Comparison of ENCODE assay signal across 8 cellular contexts in the genomic region with DNA sequence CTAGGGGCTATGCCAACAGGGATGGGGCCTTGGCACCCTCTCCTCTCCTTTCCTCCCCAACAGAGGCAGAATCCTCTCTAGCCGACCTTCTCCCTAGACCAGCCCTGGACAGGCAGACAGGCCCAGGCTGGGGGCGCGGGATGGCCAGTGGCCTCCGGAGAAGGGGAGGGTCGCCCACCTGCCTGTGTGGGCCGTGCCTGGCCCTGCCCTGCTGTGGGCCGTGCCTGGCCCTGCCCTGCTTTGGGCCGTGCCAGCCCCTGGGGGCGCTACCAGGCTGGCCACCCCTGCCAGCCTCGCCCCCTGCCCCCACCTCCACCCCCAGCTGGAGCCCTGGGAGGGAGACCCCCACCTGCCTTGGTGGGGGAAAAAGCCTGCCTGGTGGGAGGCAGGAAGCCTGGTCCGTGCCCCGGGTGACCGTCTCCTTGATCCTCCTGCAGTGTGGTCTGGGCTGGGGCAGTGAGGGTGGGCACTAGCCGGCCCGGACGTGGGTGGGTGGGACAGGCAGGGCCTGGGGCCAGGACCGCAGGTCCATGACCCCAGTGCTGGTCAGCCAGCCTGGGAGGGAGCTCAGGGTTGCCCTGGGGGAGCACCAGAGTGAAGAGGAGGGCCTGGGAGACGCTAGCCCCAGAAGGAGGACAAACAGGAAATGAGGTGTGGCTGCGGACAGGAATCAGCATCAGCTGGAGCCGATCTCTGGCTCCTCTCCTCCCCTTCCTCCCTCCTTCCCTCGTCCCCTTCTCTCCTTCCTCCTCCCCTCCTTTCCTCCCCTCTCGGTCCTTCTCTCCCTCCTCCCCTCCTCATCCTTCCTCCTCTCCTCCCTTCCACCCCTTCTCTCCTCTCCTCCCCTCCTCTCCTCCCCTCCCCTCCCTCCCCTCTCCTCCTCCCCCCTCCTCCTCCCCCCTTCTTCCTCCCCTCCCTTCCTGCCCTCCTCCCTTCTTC. TPM values are rescaled to one million over a fixed set of nuclear protein-coding genes. Genes with fewer than 3 reads are reported as not detected.
DNase-seq lines count a peak whose midpoint lies in the region; ATAC-seq, FAIRE-seq and TF ChIP-seq lines count a peak whose summit lies in the region.

No MANE protein-coding gene starts in this region.

- TF ChIP-seq POLR2A in body of pancreas (IDR thresholded peaks at IDR 0.05) (peak in 2 of 3 donors; percentile 15 to 37), HepG2 (IDR thresholded peaks at IDR 0.05; ENCODE audit: insufficient read depth in 1 of 2, low read depth in 2 of 2, low read length in 2 of 2) (peak; percentile 26 to 70; a peak in 2 of 4 replicates)

- peak; percentile 5 for TF ChIP-seq CTCF in GM10266 (IDR thresholded peaks at IDR 0.05; ENCODE audit: control insufficient read depth, insufficient read depth, low read depth, missing control alignments)
- no peak for TF ChIP-seq CTCF in body of pancreas (IDR thresholded peaks at IDR 0.05)
- no peak for TF ChIP-seq CTCF in HepG2 (CRISPR knock-in tag; IDR thresholded peaks at IDR 0.05)
- TF ChIP-seq CTCF in type B pancreatic cell (conservative IDR thresholded peaks at IDR 0.05), result no peak

- H3K9ac ChIP-seq in NT2/D1 (ENCODE audit: insufficient read length, low read depth), result peak overlapping the region; percentile 57
- peak overlapping the region; percentile 71 for H3K9ac ChIP-seq in HepG2 (ENCODE audit: insufficient read depth, low read depth, low read length)

- H3K36me3 ChIP-seq in NT2/D1 (ENCODE audit: insufficient read depth, insufficient read length, low read length), result no peaks in the 10 kb centered on the region
- no peaks in the 10 kb centered on the region for H3K36me3 ChIP-seq in body of pancreas (replicated peaks in 1 of 2; ENCODE audit: insufficient read depth in 1 of 2, low read depth in 2 of 2)
- H3K36me3 ChIP-seq in HepG2 (replicated peaks in 1 of 2; ENCODE audit: control insufficient read depth in 1 of 2, insufficient read depth in 2 of 2, low read length in 2 of 2), result no peaks in the 10 kb centered on the region

- H3K4me3 ChIP-seq in NT2/D1 (ENCODE audit: insufficient read length, low read depth) (no peak overlapping the region), body of pancreas (no peak overlapping the region), HepG2 (replicated peaks in 1 of 3; ENCODE audit: insufficient read depth in 1 of 3, low read depth in 2 of 3, low read length in 3 of 3) (peak overlapping the region; percentile 57 to 70 (median 61))

- no peak for TF ChIP-seq RAD21 in HepG2 (CRISPR knock-in tag; IDR thresholded peaks at IDR 0.05)

- H3K4me3 Mint-ChIP-seq in type B pancreatic cell, result peak overlapping the region; percentile 41

- H3K27me3 ChIP-seq in NT2/D1 (ENCODE audit: insufficient read depth, insufficient read length) (no peaks in the 10 kb centered on the region), body of pancreas (no peaks in the 10 kb centered on the region), HepG2 (ENCODE audit: control insufficient read depth in 1 of 2, insufficient read depth in 2 of 2, low read length in 2 of 2) (no peaks in the 10 kb centered on the region; a peak in 1 of 5 replicates)

- CTCF ChIA-PET in HepG2 (lab: Yijun Ruan, JAX; ENCODE audit: low intra/inter-chr PET ratio, low total read pairs), result no interaction called here

- no peaks in the 10 kb centered on the region for H3K79me2 ChIP-seq in HepG2 (ENCODE audit: insufficient read depth, low read length)

- peaks cover 9% of the 10 kb centered on the region for H3K4me1 Mint-ChIP-seq in type B pancreatic cell (ENCODE audit: unreplicated experiment)

- peak overlapping the region; percentile 39 for H3K27ac Mint-ChIP-seq in type B pancreatic cell

- peak overlapping the region; percentile 73 for H3K4me2 ChIP-seq in HepG2 (ENCODE audit: low read depth, low read length)

- ATAC-seq in body of pancreas (no peak), HepG2 (no peak), GM18511 (IDR thresholded peaks at IDR 0.05; ENCODE audit: unreplicated experiment) (no peak), HG02623 (IDR thresholded peaks at IDR 0.05; ENCODE audit: unreplicated experiment) (no peak)

- intact Hi-C loops in body of pancreas (cut with DNase I), result no loop called here
- intact Hi-C loops in HepG2 (cut with micrococcal nuclease; ENCODE audit: unreplicated experiment), result no loop called here

- H3K9me3 Mint-ChIP-seq in type B pancreatic cell, result no peaks in the 10 kb centered on the region

- 51 to 55% methylated on average over 16 to 21 of the region's 22 CpGs for WGBS in body of pancreas, 2 donors
- WGBS in HepG2 (ENCODE audit: low lambda C conversion rate), result under 1% methylated on average over 7 of the region's 22 CpGs

- no peaks in the 10 kb centered on the region for H3K36me3 Mint-ChIP-seq in type B pancreatic cell

- BruUV-seq in HepG2 (replicated peaks; lab: Mats Ljungman, UMichigan), result no TSS peak

- H3K9me3 ChIP-seq in NT2/D1 (ENCODE audit: insufficient read depth, low read length), result no peaks in the 10 kb centered on the region
- no peaks in the 10 kb centered on the region for H3K9me3 ChIP-seq in body of pancreas
- H3K9me3 ChIP-seq in HepG2 (ENCODE audit: low read length), result no peaks in the 10 kb centered on the region

- no peaks in the 10 kb centered on the region for H4K20me1 ChIP-seq in HepG2 (ENCODE audit: insufficient read depth, low read length)

- no peak for TF ChIP-seq EP300 in HepG2 (IDR thresholded peaks at IDR 0.05; ENCODE audit: low read depth in 2 of 2, low read length in 2 of 2)
- no peak for TF ChIP-seq EP300 in HepG2 (CRISPR knock-in tag; IDR thresholded peaks at IDR 0.05; ENCODE audit: borderline replicate concordance)

- DNase-seq in GM10266 (ENCODE audit: extremely low spot score), result no peak
- DNase-seq in NT2/D1 (ENCODE audit: low read depth, low spot score), result no peak
- DNase-seq in body of pancreas, result peak in 3 of 4 donors; percentile 24 to 56 (median 49)
- no peak for DNase-seq in HepG2 (ENCODE audit: low spot score)
- peak; percentile 69 for DNase-seq in type B pancreatic cell (ENCODE audit: extremely low spot score, unreplicated experiment)
- DNase-seq in hippocampal formation (lab: John Stamatoyannopoulos, UW), result no peak

- POLR2A ChIA-PET in HepG2 (lab: Yijun Ruan, JAX), result interaction anchor here (1.1 to 1.5 kb wide), 2 partner anchors 9 to 11 kb away, joined by 3 to 5 read pairs; no protein-coding TSS in a partner anchor

- H2AFZ ChIP-seq in HepG2 (ENCODE audit: low read length), result no peak overlapping the region

- in situ Hi-C loops in HepG2 (cut with HindIII; ENCODE audit: extremely low pct_ligation_motif_present, low pct_unique_long_range_greater_than_20kb), result no loop called here

- no peaks in the 10 kb centered on the region for H3K27me3 Mint-ChIP-seq in type B pancreatic cell

- H3K4me1 ChIP-seq in NT2/D1 (ENCODE audit: insufficient read depth, insufficient read length) (peaks cover 50% of the 10 kb centered on the region), body of pancreas (peaks cover 87% of the 10 kb centered on the region), HepG2 (ENCODE audit: insufficient read depth, low read length) (peaks cover 89% of the 10 kb centered on the region)

- peak overlapping the region; percentile 75 to 84 (median 82) for H3K27ac ChIP-seq in body of pancreas
- peak overlapping the region; percentile 51 for H3K27ac ChIP-seq in HepG2 (ENCODE audit: extremely low read length, insufficient read depth, low read length)

- peak; percentile 18 for FAIRE-seq in HepG2 (lab: Jason Lieb, UNC)

RNA-seq across cellular contexts. Expression of a gene that starts 5.1 kb away (rescaled TPM):
- total RNA-seq in body of pancreas (100 to 1,000 TPM; 180 to 273 TPM), HepG2 (2016; rRNA removed; fragmentation: Illumina TruSeq; extraction: Trizol) (35.5 and 44.9 TPM in 2 replicates), type B pancreatic cell (ENCODE audit: low replicate concordance) (118 and 120 TPM in 2 replicates)
- total RNA-seq in HepG2 (2016; cell fraction: cytosol; rRNA removed; fragmentation: Illumina TruSeq; extraction: Trizol; ENCODE audit: low read depth), result 52.3 and 57.0 TPM in 2 replicates
- total RNA-seq in HepG2 (2016; cell fraction: insoluble cytoplasmic fraction; rRNA removed; fragmentation: Illumina TruSeq; extraction: Trizol), result 30.7 and 45.2 TPM in 2 replicates
- total RNA-seq in HepG2 (2016; cell fraction: membrane; rRNA removed; fragmentation: Illumina TruSeq; extraction: Trizol), result 90.7 and 98.8 TPM in 2 replicates
- total RNA-seq in HepG2 (2016; cell fraction: nucleus; rRNA removed; fragmentation: Illumina TruSeq; extraction: Trizol), result 29.7 and 31.4 TPM in 2 replicates
- 112 and 129 TPM in 2 replicates for polyA plus RNA-seq in HepG2 (2011; rRNA removed)
- polyA plus RNA-seq in HepG2 (2011; cell fraction: cytosol; rRNA removed), result 75.6 and 125 TPM in 2 replicates
- polyA plus RNA-seq in HepG2 (2011; cell fraction: nucleus; rRNA removed), result 253 and 307 TPM in 2 replicates
- 68.1 and 73.6 TPM in 2 replicates for polyA plus RNA-seq in HepG2 (2012)
- 65.6 and 66.5 TPM in 2 replicates for polyA plus RNA-seq in HepG2 (2016; cell fraction: cytosol; fragmentation: Illumina TruSeq; extraction: Trizol; ENCODE audit: low read depth)
- 34.0 and 45.2 TPM in 2 replicates for polyA plus RNA-seq in HepG2 (2016; cell fraction: insoluble cytoplasmic fraction; fragmentation: Illumina TruSeq; extraction: Trizol; ENCODE audit: low read depth)
- polyA plus RNA-seq in HepG2 (2016; cell fraction: membrane; fragmentation: Illumina TruSeq; extraction: Trizol; ENCODE audit: low read depth), result 77.4 and 85.7 TPM in 2 replicates
- polyA plus RNA-seq in HepG2 (2016; cell fraction: nucleus; fragmentation: Illumina TruSeq; extraction: Trizol; ENCODE audit: insufficient read depth, low read depth), result 73.2 and 74.3 TPM in 2 replicates
- polyA minus RNA-seq in HepG2 (2011; rRNA and poly(A)+ RNA removed; ENCODE audit: low replicate concordance), result 79.7 and 204 TPM in 2 replicates
- polyA minus RNA-seq in HepG2 (2011; cell fraction: cytosol; rRNA and poly(A)+ RNA removed), result 99.9 and 101 TPM in 2 replicates
- polyA minus RNA-seq in HepG2 (2011; cell fraction: nucleus; rRNA and poly(A)+ RNA removed), result 40.2 and 51.7 TPM in 2 replicates

RNA-seq across cellular contexts. Expression of a gene that starts 40.0 kb away (rescaled TPM):
- total RNA-seq in body of pancreas, result 10 to 100 TPM; 11.7 to 22.1 TPM
- total RNA-seq in HepG2 (2016; rRNA removed; fragmentation: Illumina TruSeq; extraction: Trizol), result 3.5 and 4.3 TPM in 2 replicates
- 2.2 and 2.7 TPM in 2 replicates for total RNA-seq in HepG2 (2016; cell fraction: cytosol; rRNA removed; fragmentation: Illumina TruSeq; extraction: Trizol; ENCODE audit: low read depth)
- 3.5 and 4.0 TPM in 2 replicates for total RNA-seq in HepG2 (2016; cell fraction: insoluble cytoplasmic fraction; rRNA removed; fragmentation: Illumina TruSeq; extraction: Trizol)
- total RNA-seq in HepG2 (2016; cell fraction: membrane; rRNA removed; fragmentation: Illumina TruSeq; extraction: Trizol), result 2.7 and 3.2 TPM in 2 replicates
- 2.4 and 2.5 TPM in 2 replicates for total RNA-seq in HepG2 (2016; cell fraction: nucleus; rRNA removed; fragmentation: Illumina TruSeq; extraction: Trizol)
- polyA plus RNA-seq in HepG2 (2011; rRNA removed), result 17.8 and 20.3 TPM in 2 replicates
- polyA plus RNA-seq in HepG2 (2011; cell fraction: cytosol; rRNA removed), result 13.9 and 16.9 TPM in 2 replicates
- 10.8 and 12.6 TPM in 2 replicates for polyA plus RNA-seq in HepG2 (2011; cell fraction: nucleus; rRNA removed)
- 6.2 and 6.8 TPM in 2 replicates for polyA plus RNA-seq in HepG2 (2012)
- polyA plus RNA-seq in HepG2 (2016; cell fraction: cytosol; fragmentation: Illumina TruSeq; extraction: Trizol; ENCODE audit: low read depth), result 0.97 and 1.0 TPM in 2 replicates
- 6.2 and 7.9 TPM in 2 replicates for polyA plus RNA-seq in HepG2 (2016; cell fraction: insoluble cytoplasmic fraction; fragmentation: Illumina TruSeq; extraction: Trizol; ENCODE audit: low read depth)
- polyA plus RNA-seq in HepG2 (2016; cell fraction: membrane; fragmentation: Illumina TruSeq; extraction: Trizol; ENCODE audit: low read depth), result 2.8 TPM in 2 replicates
- polyA plus RNA-seq in HepG2 (2016; cell fraction: nucleus; fragmentation: Illumina TruSeq; extraction: Trizol; ENCODE audit: insufficient read depth, low read depth), result 6.6 and 6.8 TPM in 2 replicates
- 23.6 and 71.5 TPM in 2 replicates for polyA minus RNA-seq in HepG2 (2011; rRNA and poly(A)+ RNA removed; ENCODE audit: low replicate concordance)
- polyA minus RNA-seq in HepG2 (2011; cell fraction: cytosol; rRNA and poly(A)+ RNA removed), result 19.3 and 25.0 TPM in 2 replicates
- 5.3 and 6.0 TPM in 2 replicates for polyA minus RNA-seq in HepG2 (2011; cell fraction: nucleus; rRNA and poly(A)+ RNA removed)
- 34.6 and 37.8 TPM in 2 replicates for total RNA-seq in type B pancreatic cell (ENCODE audit: low replicate concordance)

RNA-seq across cellular contexts. Expression of a gene that starts 40.6 kb away (rescaled TPM):
- total RNA-seq in body of pancreas (1 to 10 TPM; 3.4 to 4.0 TPM), HepG2 (2016; rRNA removed; fragmentation: Illumina TruSeq; extraction: Trizol) (0.24 and 0.77 TPM in 2 replicates), type B pancreatic cell (ENCODE audit: low replicate concordance) (4.9 and 7.4 TPM in 2 replicates)
- 0.79 and 0.91 TPM in 2 replicates for total RNA-seq in HepG2 (2016; cell fraction: cytosol; rRNA removed; fragmentation: Illumina TruSeq; extraction: Trizol; ENCODE audit: low read depth)
- total RNA-seq in HepG2 (2016; cell fraction: insoluble cytoplasmic fraction; rRNA removed; fragmentation: Illumina TruSeq; extraction: Trizol), result 0.34 and 1.5 TPM in 2 replicates
- total RNA-seq in HepG2 (2016; cell fraction: membrane; rRNA removed; fragmentation: Illumina TruSeq; extraction: Trizol), result 0.83 and 1.5 TPM in 2 replicates
- total RNA-seq in HepG2 (2016; cell fraction: nucleus; rRNA removed; fragmentation: Illumina TruSeq; extraction: Trizol), result 1.1 and 2.5 TPM in 2 replicates
- 3.9 and 4.1 TPM in 2 replicates for polyA plus RNA-seq in HepG2 (2011; rRNA removed)
- polyA plus RNA-seq in HepG2 (2011; cell fraction: cytosol; rRNA removed), result 0.55 and 0.75 TPM in 2 replicates
- polyA plus RNA-seq in HepG2 (2011; cell fraction: nucleus; rRNA removed), result 66.6 and 91.0 TPM in 2 replicates
- 1.7 and 4.4 TPM in 2 replicates for polyA plus RNA-seq in HepG2 (2012)
- 0.57 and 1.2 TPM in 2 replicates for polyA plus RNA-seq in HepG2 (2016; cell fraction: cytosol; fragmentation: Illumina TruSeq; extraction: Trizol; ENCODE audit: low read depth)
- polyA plus RNA-seq in HepG2 (2016; cell fraction: insoluble cytoplasmic fraction; fragmentation: Illumina TruSeq; extraction: Trizol; ENCODE audit: low read depth), result 0.45 and 0.53 TPM in 2 replicates
- 0.94 TPM in 2 replicates for polyA plus RNA-seq in HepG2 (2016; cell fraction: membrane; fragmentation: Illumina TruSeq; extraction: Trizol; ENCODE audit: low read depth)
- 4.3 and 6.3 TPM in 2 replicates for polyA plus RNA-seq in HepG2 (2016; cell fraction: nucleus; fragmentation: Illumina TruSeq; extraction: Trizol; ENCODE audit: insufficient read depth, low read depth)
- 0.54 and 2.7 TPM in 2 replicates for polyA minus RNA-seq in HepG2 (2011; rRNA and poly(A)+ RNA removed; ENCODE audit: low replicate concordance)
- polyA minus RNA-seq in HepG2 (2011; cell fraction: cytosol; rRNA and poly(A)+ RNA removed), result not detected in 2 replicates
- 1.9 and 4.2 TPM in 2 replicates for polyA minus RNA-seq in HepG2 (2011; cell fraction: nucleus; rRNA and poly(A)+ RNA removed)

RNA-seq across cellular contexts. Expression of a gene that starts 40.6 kb away (rescaled TPM):
- 10 to 100 TPM; 42.3 to 44.8 TPM for total RNA-seq in body of pancreas
- 28.1 and 30.9 TPM in 2 replicates for total RNA-seq in HepG2 (2016; rRNA removed; fragmentation: Illumina TruSeq; extraction: Trizol)
- total RNA-seq in HepG2 (2016; cell fraction: cytosol; rRNA removed; fragmentation: Illumina TruSeq; extraction: Trizol; ENCODE audit: low read depth), result 33.3 and 38.0 TPM in 2 replicates
- 26.7 and 27.1 TPM in 2 replicates for total RNA-seq in HepG2 (2016; cell fraction: insoluble cytoplasmic fraction; rRNA removed; fragmentation: Illumina TruSeq; extraction: Trizol)
- 73.7 and 74.9 TPM in 2 replicates for total RNA-seq in HepG2 (2016; cell fraction: membrane; rRNA removed; fragmentation: Illumina TruSeq; extraction: Trizol)
- 18.7 and 18.8 TPM in 2 replicates for total RNA-seq in HepG2 (2016; cell fraction: nucleus; rRNA removed; fragmentation: Illumina TruSeq; extraction: Trizol)
- 45.3 and 45.6 TPM in 2 replicates for polyA plus RNA-seq in HepG2 (2011; rRNA removed)
- 23.9 and 43.2 TPM in 2 replicates for polyA plus RNA-seq in HepG2 (2011; cell fraction: cytosol; rRNA removed)
- polyA plus RNA-seq in HepG2 (2011; cell fraction: nucleus; rRNA removed), result 43.1 and 48.6 TPM in 2 replicates
- polyA plus RNA-seq in HepG2 (2012), result 46.5 and 49.0 TPM in 2 replicates
- polyA plus RNA-seq in HepG2 (2016; cell fraction: cytosol; fragmentation: Illumina TruSeq; extraction: Trizol; ENCODE audit: low read depth), result 74.0 and 79.4 TPM in 2 replicates
- 39.4 and 51.6 TPM in 2 replicates for polyA plus RNA-seq in HepG2 (2016; cell fraction: insoluble cytoplasmic fraction; fragmentation: Illumina TruSeq; extraction: Trizol; ENCODE audit: low read depth)
- 106 and 123 TPM in 2 replicates for polyA plus RNA-seq in HepG2 (2016; cell fraction: membrane; fragmentation: Illumina TruSeq; extraction: Trizol; ENCODE audit: low read depth)
- 43.6 and 45.5 TPM in 2 replicates for polyA plus RNA-seq in HepG2 (2016; cell fraction: nucleus; fragmentation: Illumina TruSeq; extraction: Trizol; ENCODE audit: insufficient read depth, low read depth)
- 32.8 and 55.6 TPM in 2 replicates for polyA minus RNA-seq in HepG2 (2011; rRNA and poly(A)+ RNA removed; ENCODE audit: low replicate concordance)
- polyA minus RNA-seq in HepG2 (2011; cell fraction: cytosol; rRNA and poly(A)+ RNA removed), result 39.1 and 43.2 TPM in 2 replicates
- 10.3 and 12.1 TPM in 2 replicates for polyA minus RNA-seq in HepG2 (2011; cell fraction: nucleus; rRNA and poly(A)+ RNA removed)
- total RNA-seq in type B pancreatic cell (ENCODE audit: low replicate concordance), result 72.5 and 118 TPM in 2 replicates

Comparison
In these comparisons a context has a peak if more than half of its experiments do, and no peak if none do; other contexts are left out.
1. DNase-seq: peak in body of pancreas (3 of 4) and type B pancreatic cell (single experiment); none in GM10266 (single experiment), NT2/D1 (single experiment), HepG2 (single experiment) and hippocampal formation (0 of 2).
2. H3K4me3 ChIP-seq: peak in HepG2 (3 of 3); none in NT2/D1 (single experiment) and body of pancreas (0 of 2).